In genomic region chr12:118374126-118374725, GRCh38 we compare ENCODE assay signal across 11 cellular contexts. TPM values are rescaled to one million over a fixed set of nuclear protein-coding genes. Genes with fewer than 3 reads are reported as not detected.
DNase-seq lines count a peak whose midpoint lies in the region; ATAC-seq, FAIRE-seq and TF ChIP-seq lines count a peak whose summit lies in the region.
"Had no signal": no experiment of that assay in that cellular context is flagged by ENCODE, and none has a peak within 500 bp of the region (broad histone marks: within the 10 kb centered on the region; RNA-seq: fewer than 3 reads in every experiment).

No MANE protein-coding gene starts in this region.

- POLR2A ChIA-PET in activated CD4-positive, alpha-beta memory T cell treated with anti-CD3 and anti-CD28 coated beads for 36 hours (lab: Charles Lee): interaction anchor here (0.7 kb wide), 1 partner anchor 15 kb away, joined by 3 read pairs; no protein-coding TSS in a partner anchor

- H3K27ac ChIP-seq in keratinocyte (ENCODE audit: control insufficient read depth, insufficient read depth, low read length) (no peak overlapping the region), substantia nigra (ENCODE audit: low read depth, low read length, poor library complexity, severe bottlenecking) (peak overlapping the region; percentile 5)

- H3K4me1 Mint-ChIP-seq in activated naive CD4-positive, alpha-beta T cell treated with anti-CD3 and anti-CD28 coated beads for 36 hours (ENCODE audit: low read depth): peaks cover 44% of the 10 kb centered on the region
- H3K4me1 Mint-ChIP-seq in activated CD4-positive, alpha-beta memory T cell treated with anti-CD3 and anti-CD28 coated beads for 36 hours (ENCODE audit: low read depth): peaks cover 46% of the 10 kb centered on the region

- intact Hi-C loops in activated naive CD4-positive, alpha-beta T cell treated with anti-CD3 and anti-CD28 coated beads for 36 hours (cut with micrococcal nuclease): loop anchor here (5.0 to 10.0 kb wide), 3 partner anchors 67 to 1631 kb away; partner anchors contain the start of gene FBXO21
- intact Hi-C loops in activated CD4-positive, alpha-beta memory T cell treated with anti-CD3 and anti-CD28 coated beads for 36 hours (cut with micrococcal nuclease): loop anchor here (5.0 to 10.0 kb wide), 2 partner anchors 322 to 1291 kb away; partner anchors contain the start of gene PRKAB1

- H3K36me3 Mint-ChIP-seq in activated naive CD4-positive, alpha-beta T cell treated with anti-CD3 and anti-CD28 coated beads for 36 hours (ENCODE audit: low read depth): no peaks in the 10 kb centered on the region
- H3K36me3 Mint-ChIP-seq in activated naive CD4-positive, alpha-beta T cell treated with anti-CD3 and anti-CD28 coated beads, Interleukin-2, amount 50 U/mL, for 72 hours: peaks cover 6% of the 10 kb centered on the region in 2 donors
- no peaks in the 10 kb centered on the region for H3K36me3 Mint-ChIP-seq in activated CD4-positive, alpha-beta memory T cell treated with anti-CD3 and anti-CD28 coated beads for 36 hours

- no peak for ATAC-seq in activated naive CD4-positive, alpha-beta T cell treated with anti-CD3 and anti-CD28 coated beads, Interleukin-2, amount 50 U/mL, for 72 hours
- no peak for ATAC-seq in GM18867 (IDR thresholded peaks at IDR 0.05; ENCODE audit: unreplicated experiment)

- H3K79me2 ChIP-seq in keratinocyte (ENCODE audit: control insufficient read depth, insufficient read depth, low read length): peaks cover 62% of the 10 kb centered on the region

- no peak for TF ChIP-seq CTCF in keratinocyte (optimal IDR thresholded peaks at IDR 0.05 in 1 of 3, IDR thresholded peaks at IDR 0.05 in 1 of 3, conservative IDR thresholded peaks at IDR 0.05 in 1 of 3; ENCODE audit: extremely low read depth in 1 of 3, insufficient read depth in 2 of 3, low read length in 3 of 3)

- H3K4me3 ChIP-seq in keratinocyte (ENCODE audit: control insufficient read depth in 2 of 3, extremely low read depth in 1 of 3, insufficient read depth in 2 of 3, low read depth in 1 of 3, low read length in 3 of 3): no peak overlapping the region

- H3K27ac Mint-ChIP-seq in activated naive CD4-positive, alpha-beta T cell treated with anti-CD3 and anti-CD28 coated beads for 36 hours: no peak overlapping the region
- peak overlapping the region in 1 of 2 donors; percentile 93 for H3K27ac Mint-ChIP-seq in activated naive CD4-positive, alpha-beta T cell treated with anti-CD3 and anti-CD28 coated beads, Interleukin-2, amount 50 U/mL, for 72 hours
- peak overlapping the region; percentile 95 for H3K27ac Mint-ChIP-seq in activated CD4-positive, alpha-beta memory T cell treated with anti-CD3 and anti-CD28 coated beads for 36 hours

- H3K4me2 ChIP-seq in keratinocyte (ENCODE audit: control insufficient read depth, extremely low read depth, insufficient read depth, low read depth, low read length): peak overlapping the region; percentile 70

- no peaks in the 10 kb centered on the region for H3K36me3 ChIP-seq in keratinocyte (ENCODE audit: control insufficient read depth in 2 of 2, extremely low read depth in 1 of 2, insufficient read depth in 2 of 2, low read length in 2 of 2)

- DNase-seq in activated naive CD4-positive, alpha-beta T cell treated with anti-CD3 and anti-CD28 coated beads for 36 hours: no peak
- DNase-seq in activated naive CD4-positive, alpha-beta T cell treated with anti-CD3 and anti-CD28 coated beads, Interleukin-2, amount 50 U/mL, for 72 hours (ENCODE audit: low spot score in 2 of 2): no peak
- DNase-seq in activated CD4-positive, alpha-beta memory T cell treated with anti-CD3 and anti-CD28 coated beads for 36 hours: no peak
- DNase-seq in keratinocyte (ENCODE audit: low read depth, low spot score) (no peak), substantia nigra (lab: John Stamatoyannopoulos, UW) (no peak), putamen (ENCODE audit: low spot score) (no peak), ecto neural progenitor cell (ENCODE audit: low spot score) (no peak)
- DNase-seq: dermis blood vessel endothelial cell, NCI-H526 had no signal

- H3K9me3 ChIP-seq in keratinocyte (ENCODE audit: control insufficient read depth, low read depth, low read length): no peaks in the 10 kb centered on the region

- H3K4me1 ChIP-seq in keratinocyte (ENCODE audit: control insufficient read depth, extremely low read depth, insufficient read depth, low read length): peaks cover 33% of the 10 kb centered on the region

- H4K20me1 ChIP-seq in keratinocyte (ENCODE audit: control insufficient read depth, extremely low read depth, insufficient read depth, low read length): peaks cover 3% of the 10 kb centered on the region

- no peak for FAIRE-seq in keratinocyte (lab: Jason Lieb, UNC)
- FAIRE-seq: urothelium cell line had no signal

- H2AFZ ChIP-seq in keratinocyte (ENCODE audit: control insufficient read depth, low read length): no peak overlapping the region

- peak overlapping the region; percentile 19 for H3K4me3 Mint-ChIP-seq in activated naive CD4-positive, alpha-beta T cell treated with anti-CD3 and anti-CD28 coated beads for 36 hours
- H3K4me3 Mint-ChIP-seq in activated CD4-positive, alpha-beta memory T cell treated with anti-CD3 and anti-CD28 coated beads for 36 hours: peak overlapping the region; percentile 90

- H3K9me1 ChIP-seq in keratinocyte (ENCODE audit: control insufficient read depth, extremely low read depth, insufficient read depth, low read length): no peaks in the 10 kb centered on the region

- H3K27me3 Mint-ChIP-seq in activated naive CD4-positive, alpha-beta T cell treated with anti-CD3 and anti-CD28 coated beads for 36 hours (ENCODE audit: low read depth): no peaks in the 10 kb centered on the region
- no peaks in the 10 kb centered on the region for H3K27me3 Mint-ChIP-seq in activated CD4-positive, alpha-beta memory T cell treated with anti-CD3 and anti-CD28 coated beads for 36 hours

- H3K9me3 Mint-ChIP-seq in activated naive CD4-positive, alpha-beta T cell treated with anti-CD3 and anti-CD28 coated beads for 36 hours: no peaks in the 10 kb centered on the region
- H3K9me3 Mint-ChIP-seq in activated naive CD4-positive, alpha-beta T cell treated with anti-CD3 and anti-CD28 coated beads, Interleukin-2, amount 50 U/mL, for 72 hours: no peaks in the 10 kb centered on the region
- H3K9me3 Mint-ChIP-seq in activated CD4-positive, alpha-beta memory T cell treated with anti-CD3 and anti-CD28 coated beads for 36 hours: no peaks in the 10 kb centered on the region

- no peaks in the 10 kb centered on the region for H3K27me3 ChIP-seq in keratinocyte (ENCODE audit: control insufficient read depth, extremely low read depth, insufficient read depth, low read length)

- no peak overlapping the region for H3K9ac ChIP-seq in keratinocyte (ENCODE audit: control insufficient read depth, extremely low read depth, insufficient read depth, low read length)

- CTCF ChIA-PET in activated naive CD4-positive, alpha-beta T cell treated with anti-CD3 and anti-CD28 coated beads for 36 hours (lab: Charles Lee): interaction anchor here (1.0 to 5.0 kb wide), 4 partner anchors 17 to 253 kb away, joined by 3 to 91 read pairs (median 6); no protein-coding TSS in a partner anchor
- CTCF ChIA-PET in activated CD4-positive, alpha-beta memory T cell treated with anti-CD3 and anti-CD28 coated beads for 36 hours (lab: Charles Lee): interaction anchor here (0.6 to 2.3 kb wide), 5 partner anchors 15 to 334 kb away, joined by 3 to 17 read pairs (median 3); no protein-coding TSS in a partner anchor

- dilution Hi-C loops in keratinocyte (cut with MboI; ENCODE audit: extremely low pct_ligation_motif_present, low sequenced_read_pairs): no loop called here

RNA-seq across cellular contexts. Expression of gene TAOK3, which starts 1.5 kb away (rescaled TPM):
- total RNA-seq in activated naive CD4-positive, alpha-beta T cell treated with anti-CD3 and anti-CD28 coated beads for 36 hours: 10 to 100 TPM; 49.1 to 49.2 TPM
- total RNA-seq in activated naive CD4-positive, alpha-beta T cell treated with anti-CD3 and anti-CD28 coated beads, Interleukin-2, amount 50 U/mL, for 72 hours: 10 to 100 TPM; 51.2 to 71.5 TPM
- total RNA-seq in activated CD4-positive, alpha-beta memory T cell treated with anti-CD3 and anti-CD28 coated beads for 36 hours: 10 to 100 TPM; 47.5 to 50.4 TPM
- 26.2 to 44.1 TPM (median 35.0 TPM) in 3 replicates for polyA plus RNA-seq in keratinocyte
- 68.9 TPM for polyA plus RNA-seq in keratinocyte (2011; ENCODE audit: low read depth)
- 24.8 and 39.1 TPM in 2 replicates for polyA plus RNA-seq in keratinocyte (2011; cell fraction: cytosol; rRNA removed)
- polyA plus RNA-seq in keratinocyte (2011; cell fraction: nucleus; rRNA removed): 59.6 and 61.1 TPM in 2 replicates
- polyA plus RNA-seq in keratinocyte (2012; ENCODE audit: low replicate concordance): 19.4 and 28.9 TPM in 2 replicates
- 52.2 to 109 TPM (median 56.5 TPM) in 3 replicates for polyA minus RNA-seq in keratinocyte
- 18.6 TPM for polyA minus RNA-seq in keratinocyte (2011; cell fraction: cytosol; rRNA and poly(A)+ RNA removed)
- polyA minus RNA-seq in keratinocyte (2011; cell fraction: nucleus; rRNA and poly(A)+ RNA removed): 22.1 and 68.0 TPM in 2 replicates

RNA-seq across cellular contexts. Expression of gene SUDS3, which starts 2.1 kb away (rescaled TPM):
- 10 to 100 TPM; 17.5 to 18.6 TPM for total RNA-seq in activated naive CD4-positive, alpha-beta T cell treated with anti-CD3 and anti-CD28 coated beads for 36 hours
- total RNA-seq in activated naive CD4-positive, alpha-beta T cell treated with anti-CD3 and anti-CD28 coated beads, Interleukin-2, amount 50 U/mL, for 72 hours: 10 to 100 TPM; 23.9 to 32.4 TPM
- 10 to 100 TPM; 20.6 to 22.0 TPM for total RNA-seq in activated CD4-positive, alpha-beta memory T cell treated with anti-CD3 and anti-CD28 coated beads for 36 hours
- 23.5 to 32.4 TPM (median 27.1 TPM) in 3 replicates for polyA plus RNA-seq in keratinocyte
- polyA plus RNA-seq in keratinocyte (2011; ENCODE audit: low read depth): 32.0 TPM
- polyA plus RNA-seq in keratinocyte (2011; cell fraction: cytosol; rRNA removed): 19.7 and 27.9 TPM in 2 replicates
- polyA plus RNA-seq in keratinocyte (2011; cell fraction: nucleus; rRNA removed): 29.8 and 32.0 TPM in 2 replicates
- 15.3 and 19.1 TPM in 2 replicates for polyA plus RNA-seq in keratinocyte (2012; ENCODE audit: low replicate concordance)
- polyA minus RNA-seq in keratinocyte: 23.0 to 39.6 TPM (median 24.6 TPM) in 3 replicates
- 23.2 TPM for polyA minus RNA-seq in keratinocyte (2011; cell fraction: cytosol; rRNA and poly(A)+ RNA removed)
- 16.6 and 33.3 TPM in 2 replicates for polyA minus RNA-seq in keratinocyte (2011; cell fraction: nucleus; rRNA and poly(A)+ RNA removed)
